ENCODE assay signal across 25 cellular contexts in the genomic region with DNA sequence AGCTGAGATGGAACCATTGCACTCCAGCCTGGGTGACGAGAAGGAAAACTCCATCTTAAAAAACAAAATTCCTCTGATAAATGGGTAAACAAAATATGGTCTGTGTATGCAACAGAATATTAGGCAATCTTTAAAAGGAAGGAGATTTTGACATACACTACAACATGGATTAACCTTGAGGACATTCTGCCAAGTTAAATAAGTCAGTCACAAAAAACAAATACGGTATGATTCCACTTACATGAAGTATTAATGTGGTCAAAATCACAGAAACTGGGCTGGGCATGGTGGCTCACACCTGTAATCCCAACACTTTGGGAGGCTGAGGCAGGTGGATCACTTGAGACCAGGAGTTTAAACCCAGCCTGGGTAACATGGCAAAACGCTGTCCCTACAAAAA. TPM values are rescaled to one million over a fixed set of nuclear protein-coding genes. Genes with fewer than 3 reads are reported as not detected.
DNase-seq lines count a peak whose midpoint lies in the region; ATAC-seq and TF ChIP-seq lines count a peak whose summit lies in the region.
"Had no signal": no experiment of that assay in that cellular context is flagged by ENCODE, and none has a peak within 500 bp of the region (broad histone marks: within the 10 kb centered on the region; RNA-seq: fewer than 3 reads in every experiment).

No MANE protein-coding gene starts in this region.

- H3K4me3 Mint-ChIP-seq in naive B cell = peak overlapping the region in 5 of 8 donors; percentile 12 to 94 (median 51)
- no peak overlapping the region for H3K4me3 Mint-ChIP-seq in activated naive CD4-positive, alpha-beta T cell treated with anti-CD3 and anti-CD28 coated beads for 36 hours

- no peaks in the 10 kb centered on the region for H3K36me3 ChIP-seq in transverse colon
- H3K36me3 ChIP-seq: esophagus muscularis mucosa, right atrium auricular region, uterus had no signal

- no peak for TF ChIP-seq EP300 in transverse colon (IDR thresholded peaks at IDR 0.05; ENCODE audit: low read depth)

- no peaks in the 10 kb centered on the region for H3K36me3 Mint-ChIP-seq in naive B cell
- H3K36me3 Mint-ChIP-seq in activated naive CD4-positive, alpha-beta T cell treated with anti-CD3 and anti-CD28 coated beads for 36 hours (ENCODE audit: low read depth) = peaks cover 1% of the 10 kb centered on the region

- DNase-seq in NCI-H2029 treated with DMSO at 0.1 percent for 48 hours (lab: John Stamatoyannopoulos, UW) (peak; percentile 11), NCI-H2029 (lab: John Stamatoyannopoulos, UW) (no peak), choroid plexus epithelial cell (ENCODE audit: low read depth) (peak; percentile 12), naive B cell (no peak), transverse colon (no peak), GM13976 (ENCODE audit: low spot score) (no peak), DMS53 (lab: John Stamatoyannopoulos, UW) (no peak)
- no peak for DNase-seq in activated naive CD4-positive, alpha-beta T cell treated with anti-CD3 and anti-CD28 coated beads for 36 hours
- DNase-seq: 8988T; activated CD4-positive, alpha-beta T cell treated with anti-CD3 and anti-CD28 coated beads for 48 hours; amniotic stem cell; central memory CD4-positive, alpha-beta T cell; NCI-H146; NCI-H446; SK-N-SH; stimulated activated naive CD8-positive, alpha-beta T cell treated with anti-CD3 and anti-CD28 coated beads, Interleukin-15, Interleukin-2, amounts not matched to agents 100 U/mL and 50 U/mL, for 24 hours; uterus had no signal

- H3K4me3 ChIP-seq in choroid plexus epithelial cell (ENCODE audit: low read depth, low read length) (no peak overlapping the region), transverse colon (no peak overlapping the region)
- H3K4me3 ChIP-seq: esophagus muscularis mucosa, right atrium auricular region, uterus had no signal

- intact Hi-C loops in transverse colon (cut with DNase I; ENCODE audit: low total_unique reads) = no loop called here
- intact Hi-C loops in activated naive CD4-positive, alpha-beta T cell treated with anti-CD3 and anti-CD28 coated beads for 36 hours (cut with micrococcal nuclease) = no loop called here

- no peaks in the 10 kb centered on the region for H3K27me3 Mint-ChIP-seq in naive B cell
- H3K27me3 Mint-ChIP-seq in activated naive CD4-positive, alpha-beta T cell treated with anti-CD3 and anti-CD28 coated beads for 36 hours (ENCODE audit: low read depth) = no peaks in the 10 kb centered on the region

- peaks cover 38 to 46% (median 42%) of the 10 kb centered on the region in 3 donors for H3K4me1 Mint-ChIP-seq in naive B cell
- H3K4me1 Mint-ChIP-seq in activated naive CD4-positive, alpha-beta T cell treated with anti-CD3 and anti-CD28 coated beads for 36 hours (ENCODE audit: low read depth) = peaks cover 25% of the 10 kb centered on the region

- CTCF ChIA-PET in activated naive CD4-positive, alpha-beta T cell treated with anti-CD3 and anti-CD28 coated beads for 36 hours (lab: Charles Lee) = no interaction called here

- no peaks in the 10 kb centered on the region for H3K9me3 Mint-ChIP-seq in naive B cell
- H3K9me3 Mint-ChIP-seq in activated naive CD4-positive, alpha-beta T cell treated with anti-CD3 and anti-CD28 coated beads for 36 hours = no peaks in the 10 kb centered on the region

- TF ChIP-seq POLR2A in transverse colon (IDR thresholded peaks at IDR 0.05) = no peak

- TF ChIP-seq CTCF in choroid plexus epithelial cell (conservative IDR thresholded peaks at IDR 0.05; ENCODE audit: low read depth, low read length) (no peak), transverse colon (IDR thresholded peaks at IDR 0.05) (no peak), GM13976 (IDR thresholded peaks at IDR 0.05; ENCODE audit: borderline replicate concordance, control extremely low read depth, extremely low read depth, insufficient read depth, missing control alignments) (no peak)

- peaks cover 0 to 56% (median 27%) of the 10 kb centered on the region in 4 donors for H3K4me1 ChIP-seq in transverse colon
- H3K4me1 ChIP-seq: uterus had no signal

- H3K27me3 ChIP-seq in transverse colon = no peaks in the 10 kb centered on the region
- H3K27me3 ChIP-seq: esophagus muscularis mucosa, right atrium auricular region, uterus had no signal

- in situ Hi-C loops in transverse colon (cut with MboI; ENCODE audit: low pct_ligation_motif_present in 1 of 4, low pct_unique_long_range_greater_than_20kb in 1 of 4, low sequenced_read_pairs in 3 of 4) (no loop called here), GM13976 (cut with MboI; ENCODE audit: low sequenced_read_pairs, unreplicated experiment) (no loop called here)

- no peak for ATAC-seq in naive B cell (ENCODE audit: low read depth in 2 of 2)
- ATAC-seq: HCT116; stimulated activated naive CD8-positive, alpha-beta T cell treated with anti-CD3 and anti-CD28 coated beads, Interleukin-15, Interleukin-2, amounts not matched to agents 100 U/mL and 50 U/mL, for 24 hours had no signal

- peak overlapping the region; percentile 72 to 81 (median 76) for H3K27ac ChIP-seq in transverse colon
- H3K27ac ChIP-seq: right atrium auricular region, uterus had no signal

- WGBS in transverse colon (ENCODE audit: low coverage in 1 of 2), 2 donors = 31 to 35% methylated on average over 2 to 3 of the region's 3 CpGs

- no peaks in the 10 kb centered on the region for H3K9me3 ChIP-seq in transverse colon
- H3K9me3 ChIP-seq: esophagus muscularis mucosa, right atrium auricular region, SK-N-SH, uterus had no signal

- peak overlapping the region in 1 of 6 donors; percentile 32 for H3K27ac Mint-ChIP-seq in naive B cell
- no peak overlapping the region for H3K27ac Mint-ChIP-seq in activated naive CD4-positive, alpha-beta T cell treated with anti-CD3 and anti-CD28 coated beads for 36 hours

RNA-seq across cellular contexts. Expression of gene ZNF444, which starts 3.0 kb away (rescaled TPM):
- polyA plus RNA-seq in naive B cell (ENCODE audit: low read depth in 6 of 6) = 10 to 100 TPM in 5 of 6 donors, 1 to 10 TPM in 1; 9.7 to 24.6 (median 13.1) TPM
- total RNA-seq in transverse colon = 100 to 1,000 TPM in 1 of 4 donors, 10 to 100 TPM in 3; 20.7 to 148 (median 39.2) TPM
- total RNA-seq in activated naive CD4-positive, alpha-beta T cell treated with anti-CD3 and anti-CD28 coated beads for 36 hours = 10 to 100 TPM; 17.8 to 21.4 TPM

RNA-seq across cellular contexts. Expression of gene ZNF787, which starts 17.0 kb away (rescaled TPM):
- polyA plus RNA-seq in naive B cell (ENCODE audit: low read depth in 6 of 6) = 1 to 10 TPM; 1.4 to 4.7 (median 2.5) TPM
- total RNA-seq in transverse colon = 10 to 100 TPM; 24.9 to 53.1 (median 27.4) TPM
- 10 to 100 TPM; 24.2 to 26.1 TPM for total RNA-seq in activated naive CD4-positive, alpha-beta T cell treated with anti-CD3 and anti-CD28 coated beads for 36 hours

RNA-seq across cellular contexts. Expression of gene GALP, which starts 37.7 kb away (rescaled TPM):
- not detected for polyA plus RNA-seq in naive B cell (ENCODE audit: low read depth in 6 of 6)
- not detected for total RNA-seq in transverse colon
- not detected for total RNA-seq in activated naive CD4-positive, alpha-beta T cell treated with anti-CD3 and anti-CD28 coated beads for 36 hours
- total RNA-seq: esophagus muscularis mucosa, left lobe of liver, mucosa of gallbladder, omental fat pad, right atrium auricular region, RPMI7951, uterus had no signal
- polyA plus RNA-seq: BJ, SK-N-SH had no signal

RNA-seq across cellular contexts. Expression of gene ZSCAN5B, which starts 59.5 kb away (rescaled TPM):
- not detected for polyA plus RNA-seq in naive B cell (ENCODE audit: low read depth in 6 of 6)
- total RNA-seq in transverse colon = not detected
- total RNA-seq in activated naive CD4-positive, alpha-beta T cell treated with anti-CD3 and anti-CD28 coated beads for 36 hours = not detected
- total RNA-seq: left lobe of liver, mucosa of gallbladder, omental fat pad, right atrium auricular region, RPMI7951, uterus had no signal
- polyA plus RNA-seq: SK-N-SH had no signal

Comparison
In these comparisons a context has a peak if more than half of its experiments do, and no peak if none do; other contexts are left out.
1. DNase-seq: peak in NCI-H2029 treated with DMSO at 0.1 percent for 48 hours (single experiment) and choroid plexus epithelial cell (single experiment); none in NCI-H2029 (single experiment), naive B cell (single experiment), transverse colon (single experiment), activated naive CD4-positive, alpha-beta T cell treated with anti-CD3 and anti-CD28 coated beads for 36 hours (single experiment), GM13976 (single experiment) and DMS53 (single experiment).